1 cellular context compared by ENCODE assay signal in the genomic region with DNA sequence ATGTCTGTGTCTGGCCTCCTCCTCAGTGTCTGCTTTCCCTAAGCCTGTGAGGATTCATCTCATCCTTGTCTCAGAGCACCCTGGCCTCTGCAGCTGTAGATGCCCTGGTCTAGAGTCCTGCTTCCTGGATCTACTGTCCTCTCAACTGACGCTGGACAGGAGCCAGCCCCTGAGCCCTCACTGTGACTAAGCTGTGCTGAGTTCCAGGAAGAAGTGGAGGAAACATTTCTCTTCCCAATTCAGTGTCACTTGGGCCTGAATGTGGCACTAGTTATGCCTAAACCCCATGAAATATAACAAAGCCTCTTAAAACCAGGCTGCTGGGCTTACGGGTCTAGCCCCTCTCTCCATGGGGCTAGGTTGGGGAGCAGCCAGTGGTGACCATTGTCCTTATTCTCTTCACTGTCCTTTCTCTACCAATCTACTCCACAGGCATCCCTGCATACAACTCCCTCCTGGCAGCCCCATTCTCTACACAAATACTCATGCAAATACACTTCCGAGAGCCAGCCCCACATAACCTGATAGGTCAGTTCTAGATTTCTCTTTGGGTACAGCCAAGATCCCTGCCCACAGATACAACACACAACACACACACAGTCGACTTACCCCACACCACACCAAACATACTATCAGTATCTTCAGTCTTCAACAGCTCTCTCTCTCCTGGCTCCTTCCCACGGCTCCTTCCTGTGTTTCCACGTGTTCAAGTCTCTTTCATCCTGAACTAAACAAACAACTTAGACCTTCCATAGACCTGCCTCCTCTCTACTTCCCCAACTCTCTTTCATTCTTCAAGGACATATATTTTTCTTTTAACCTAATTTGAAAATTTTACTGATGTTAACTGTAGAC.
A peak's percentile ranks its signal among the peaks of the same experiment; 100 is the strongest.
TF ChIP-seq lines count a peak whose summit lies in the region.

No MANE protein-coding gene starts in this region.

TF ChIP-seq in K562, 482 proteins besides CTCF, POLR2A, EP300 and RAD21 (continued from another document and continues in another):
- TF ChIP-seq, protein P1, sequence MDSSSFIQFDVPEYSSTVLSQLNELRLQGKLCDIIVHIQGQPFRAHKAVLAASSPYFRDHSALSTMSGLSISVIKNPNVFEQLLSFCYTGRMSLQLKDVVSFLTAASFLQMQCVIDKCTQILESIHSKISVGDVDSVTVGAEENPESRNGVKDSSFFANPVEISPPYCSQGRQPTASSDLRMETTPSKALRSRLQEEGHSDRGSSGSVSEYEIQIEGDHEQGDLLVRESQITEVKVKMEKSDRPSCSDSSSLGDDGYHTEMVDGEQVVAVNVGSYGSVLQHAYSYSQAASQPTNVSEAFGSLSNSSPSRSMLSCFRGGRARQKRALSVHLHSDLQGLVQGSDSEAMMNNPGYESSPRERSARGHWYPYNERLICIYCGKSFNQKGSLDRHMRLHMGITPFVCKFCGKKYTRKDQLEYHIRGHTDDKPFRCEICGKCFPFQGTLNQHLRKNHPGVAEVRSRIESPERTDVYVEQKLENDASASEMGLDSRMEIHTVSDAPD (CRISPR knock-in tag; IDR thresholded peaks at IDR 0.05): no peak
- TF ChIP-seq ZC3H4 (CRISPR knock-in tag; IDR thresholded peaks at IDR 0.05; ENCODE audit: borderline replicate concordance): no peak
- TF ChIP-seq ZNF224 (CRISPR knock-in tag; IDR thresholded peaks at IDR 0.05): no peak
- TF ChIP-seq, protein P2, sequence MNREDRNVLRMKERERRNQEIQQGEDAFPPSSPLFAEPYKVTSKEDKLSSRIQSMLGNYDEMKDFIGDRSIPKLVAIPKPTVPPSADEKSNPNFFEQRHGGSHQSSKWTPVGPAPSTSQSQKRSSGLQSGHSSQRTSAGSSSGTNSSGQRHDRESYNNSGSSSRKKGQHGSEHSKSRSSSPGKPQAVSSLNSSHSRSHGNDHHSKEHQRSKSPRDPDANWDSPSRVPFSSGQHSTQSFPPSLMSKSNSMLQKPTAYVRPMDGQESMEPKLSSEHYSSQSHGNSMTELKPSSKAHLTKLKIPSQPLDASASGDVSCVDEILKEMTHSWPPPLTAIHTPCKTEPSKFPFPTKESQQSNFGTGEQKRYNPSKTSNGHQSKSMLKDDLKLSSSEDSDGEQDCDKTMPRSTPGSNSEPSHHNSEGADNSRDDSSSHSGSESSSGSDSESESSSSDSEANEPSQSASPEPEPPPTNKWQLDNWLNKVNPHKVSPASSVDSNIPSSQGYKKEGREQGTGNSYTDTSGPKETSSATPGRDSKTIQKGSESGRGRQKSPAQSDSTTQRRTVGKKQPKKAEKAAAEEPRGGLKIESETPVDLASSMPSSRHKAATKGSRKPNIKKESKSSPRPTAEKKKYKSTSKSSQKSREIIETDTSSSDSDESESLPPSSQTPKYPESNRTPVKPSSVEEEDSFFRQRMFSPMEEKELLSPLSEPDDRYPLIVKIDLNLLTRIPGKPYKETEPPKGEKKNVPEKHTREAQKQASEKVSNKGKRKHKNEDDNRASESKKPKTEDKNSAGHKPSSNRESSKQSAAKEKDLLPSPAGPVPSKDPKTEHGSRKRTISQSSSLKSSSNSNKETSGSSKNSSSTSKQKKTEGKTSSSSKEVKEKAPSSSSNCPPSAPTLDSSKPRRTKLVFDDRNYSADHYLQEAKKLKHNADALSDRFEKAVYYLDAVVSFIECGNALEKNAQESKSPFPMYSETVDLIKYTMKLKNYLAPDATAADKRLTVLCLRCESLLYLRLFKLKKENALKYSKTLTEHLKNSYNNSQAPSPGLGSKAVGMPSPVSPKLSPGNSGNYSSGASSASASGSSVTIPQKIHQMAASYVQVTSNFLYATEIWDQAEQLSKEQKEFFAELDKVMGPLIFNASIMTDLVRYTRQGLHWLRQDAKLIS (CRISPR knock-in tag; IDR thresholded peaks at IDR 0.05): no peak
- peak; percentile 93 for TF ChIP-seq CTBP1 (IDR thresholded peaks at IDR 0.05; ENCODE audit: borderline replicate concordance)
- TF ChIP-seq, protein P3, sequence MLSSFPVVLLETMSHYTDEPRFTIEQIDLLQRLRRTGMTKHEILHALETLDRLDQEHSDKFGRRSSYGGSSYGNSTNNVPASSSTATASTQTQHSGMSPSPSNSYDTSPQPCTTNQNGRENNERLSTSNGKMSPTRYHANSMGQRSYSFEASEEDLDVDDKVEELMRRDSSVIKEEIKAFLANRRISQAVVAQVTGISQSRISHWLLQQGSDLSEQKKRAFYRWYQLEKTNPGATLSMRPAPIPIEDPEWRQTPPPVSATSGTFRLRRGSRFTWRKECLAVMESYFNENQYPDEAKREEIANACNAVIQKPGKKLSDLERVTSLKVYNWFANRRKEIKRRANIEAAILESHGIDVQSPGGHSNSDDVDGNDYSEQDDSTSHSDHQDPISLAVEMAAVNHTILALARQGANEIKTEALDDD (IDR thresholded peaks at IDR 0.05): peak; percentile 42
- TF ChIP-seq, protein P4, sequence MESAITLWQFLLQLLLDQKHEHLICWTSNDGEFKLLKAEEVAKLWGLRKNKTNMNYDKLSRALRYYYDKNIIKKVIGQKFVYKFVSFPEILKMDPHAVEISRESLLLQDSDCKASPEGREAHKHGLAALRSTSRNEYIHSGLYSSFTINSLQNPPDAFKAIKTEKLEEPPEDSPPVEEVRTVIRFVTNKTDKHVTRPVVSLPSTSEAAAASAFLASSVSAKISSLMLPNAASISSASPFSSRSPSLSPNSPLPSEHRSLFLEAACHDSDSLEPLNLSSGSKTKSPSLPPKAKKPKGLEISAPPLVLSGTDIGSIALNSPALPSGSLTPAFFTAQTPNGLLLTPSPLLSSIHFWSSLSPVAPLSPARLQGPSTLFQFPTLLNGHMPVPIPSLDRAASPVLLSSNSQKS (CRISPR knock-in tag; IDR thresholded peaks at IDR 0.05): no peak
- TF ChIP-seq, protein P5, sequence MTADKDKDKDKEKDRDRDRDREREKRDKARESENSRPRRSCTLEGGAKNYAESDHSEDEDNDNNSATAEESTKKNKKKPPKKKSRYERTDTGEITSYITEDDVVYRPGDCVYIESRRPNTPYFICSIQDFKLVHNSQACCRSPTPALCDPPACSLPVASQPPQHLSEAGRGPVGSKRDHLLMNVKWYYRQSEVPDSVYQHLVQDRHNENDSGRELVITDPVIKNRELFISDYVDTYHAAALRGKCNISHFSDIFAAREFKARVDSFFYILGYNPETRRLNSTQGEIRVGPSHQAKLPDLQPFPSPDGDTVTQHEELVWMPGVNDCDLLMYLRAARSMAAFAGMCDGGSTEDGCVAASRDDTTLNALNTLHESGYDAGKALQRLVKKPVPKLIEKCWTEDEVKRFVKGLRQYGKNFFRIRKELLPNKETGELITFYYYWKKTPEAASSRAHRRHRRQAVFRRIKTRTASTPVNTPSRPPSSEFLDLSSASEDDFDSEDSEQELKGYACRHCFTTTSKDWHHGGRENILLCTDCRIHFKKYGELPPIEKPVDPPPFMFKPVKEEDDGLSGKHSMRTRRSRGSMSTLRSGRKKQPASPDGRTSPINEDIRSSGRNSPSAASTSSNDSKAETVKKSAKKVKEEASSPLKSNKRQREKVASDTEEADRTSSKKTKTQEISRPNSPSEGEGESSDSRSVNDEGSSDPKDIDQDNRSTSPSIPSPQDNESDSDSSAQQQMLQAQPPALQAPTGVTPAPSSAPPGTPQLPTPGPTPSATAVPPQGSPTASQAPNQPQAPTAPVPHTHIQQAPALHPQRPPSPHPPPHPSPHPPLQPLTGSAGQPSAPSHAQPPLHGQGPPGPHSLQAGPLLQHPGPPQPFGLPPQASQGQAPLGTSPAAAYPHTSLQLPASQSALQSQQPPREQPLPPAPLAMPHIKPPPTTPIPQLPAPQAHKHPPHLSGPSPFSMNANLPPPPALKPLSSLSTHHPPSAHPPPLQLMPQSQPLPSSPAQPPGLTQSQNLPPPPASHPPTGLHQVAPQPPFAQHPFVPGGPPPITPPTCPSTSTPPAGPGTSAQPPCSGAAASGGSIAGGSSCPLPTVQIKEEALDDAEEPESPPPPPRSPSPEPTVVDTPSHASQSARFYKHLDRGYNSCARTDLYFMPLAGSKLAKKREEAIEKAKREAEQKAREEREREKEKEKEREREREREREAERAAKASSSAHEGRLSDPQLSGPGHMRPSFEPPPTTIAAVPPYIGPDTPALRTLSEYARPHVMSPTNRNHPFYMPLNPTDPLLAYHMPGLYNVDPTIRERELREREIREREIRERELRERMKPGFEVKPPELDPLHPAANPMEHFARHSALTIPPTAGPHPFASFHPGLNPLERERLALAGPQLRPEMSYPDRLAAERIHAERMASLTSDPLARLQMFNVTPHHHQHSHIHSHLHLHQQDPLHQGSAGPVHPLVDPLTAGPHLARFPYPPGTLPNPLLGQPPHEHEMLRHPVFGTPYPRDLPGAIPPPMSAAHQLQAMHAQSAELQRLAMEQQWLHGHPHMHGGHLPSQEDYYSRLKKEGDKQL (CRISPR knock-in tag; IDR thresholded peaks at IDR 0.05; ENCODE audit: borderline replicate concordance): no peak
- TF ChIP-seq ZSCAN32 (CRISPR knock-in tag; IDR thresholded peaks at IDR 0.05): no peak
- TF ChIP-seq, protein P6, sequence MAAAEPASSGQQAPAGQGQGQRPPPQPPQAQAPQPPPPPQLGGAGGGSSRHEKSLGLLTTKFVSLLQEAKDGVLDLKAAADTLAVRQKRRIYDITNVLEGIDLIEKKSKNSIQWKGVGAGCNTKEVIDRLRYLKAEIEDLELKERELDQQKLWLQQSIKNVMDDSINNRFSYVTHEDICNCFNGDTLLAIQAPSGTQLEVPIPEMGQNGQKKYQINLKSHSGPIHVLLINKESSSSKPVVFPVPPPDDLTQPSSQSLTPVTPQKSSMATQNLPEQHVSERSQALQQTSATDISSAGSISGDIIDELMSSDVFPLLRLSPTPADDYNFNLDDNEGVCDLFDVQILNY (CRISPR knock-in tag; IDR thresholded peaks at IDR 0.05): no peak
- TF ChIP-seq, protein P7, sequence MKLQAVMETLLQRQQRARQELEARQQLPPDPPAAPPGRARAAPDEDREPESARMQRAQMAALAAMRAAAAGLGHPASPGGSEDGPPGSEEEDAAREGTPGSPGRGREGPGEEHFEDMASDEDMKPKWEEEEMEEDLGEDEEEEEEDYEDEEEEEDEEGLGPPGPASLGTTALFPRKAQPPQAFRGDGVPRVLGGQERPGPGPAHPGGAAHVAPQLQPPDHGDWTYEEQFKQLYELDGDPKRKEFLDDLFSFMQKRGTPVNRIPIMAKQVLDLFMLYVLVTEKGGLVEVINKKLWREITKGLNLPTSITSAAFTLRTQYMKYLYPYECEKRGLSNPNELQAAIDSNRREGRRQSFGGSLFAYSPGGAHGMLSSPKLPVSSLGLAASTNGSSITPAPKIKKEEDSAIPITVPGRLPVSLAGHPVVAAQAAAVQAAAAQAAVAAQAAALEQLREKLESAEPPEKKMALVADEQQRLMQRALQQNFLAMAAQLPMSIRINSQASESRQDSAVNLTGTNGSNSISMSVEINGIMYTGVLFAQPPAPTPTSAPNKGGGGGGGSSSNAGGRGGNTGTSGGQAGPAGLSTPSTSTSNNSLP (IDR thresholded peaks at IDR 0.05; ENCODE audit: borderline replicate concordance, low read depth, low read length): no peak
- no peak for TF ChIP-seq RBM22 (IDR thresholded peaks at IDR 0.05; ENCODE audit: low read depth, low read length, poor library complexity, severe bottlenecking)
- TF ChIP-seq ATF7 (IDR thresholded peaks at IDR 0.05): peak; percentile 26
- no peak for TF ChIP-seq STAT5B (CRISPR knock-in tag; IDR thresholded peaks at IDR 0.05)
- TF ChIP-seq CEBPG (CRISPR knock-in tag; IDR thresholded peaks at IDR 0.05): no peak
- no peak for TF ChIP-seq CEBPG (tag; conservative IDR thresholded peaks at IDR 0.05 in 1 of 2, IDR thresholded peaks at IDR 0.05 in 1 of 2)
- no peak for TF ChIP-seq JUNB (CRISPR knock-in tag; conservative IDR thresholded peaks at IDR 0.05)
- peak; percentile 72 for TF ChIP-seq FOSL1 (tag; conservative IDR thresholded peaks at IDR 0.05)
- no peak for TF ChIP-seq SRSF3 (IDR thresholded peaks at IDR 0.05; ENCODE audit: insufficient read depth, low read length)
- no peak for TF ChIP-seq TSC22D4 (tag; IDR thresholded peaks at IDR 0.05)
- TF ChIP-seq NEUROD1 (IDR thresholded peaks at IDR 0.05; ENCODE audit: borderline replicate concordance, low read depth, low read length, partially characterized antibody): no peak
- TF ChIP-seq, protein P8, sequence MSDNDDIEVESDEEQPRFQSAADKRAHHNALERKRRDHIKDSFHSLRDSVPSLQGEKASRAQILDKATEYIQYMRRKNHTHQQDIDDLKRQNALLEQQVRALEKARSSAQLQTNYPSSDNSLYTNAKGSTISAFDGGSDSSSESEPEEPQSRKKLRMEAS (CRISPR knock-in tag; IDR thresholded peaks at IDR 0.05): no peak
- no peak for TF ChIP-seq SIRT6 (IDR thresholded peaks at IDR 0.05; ENCODE audit: low read depth, low read length)
- no peak for TF ChIP-seq ZNF699 (CRISPR knock-in tag; IDR thresholded peaks at IDR 0.05; ENCODE audit: insufficient replicate concordance)
- TF ChIP-seq EZH2 (IDR thresholded peaks at IDR 0.05; ENCODE audit: borderline replicate concordance, low read depth, low read length): no peak
- no peak for TF ChIP-seq DACH1 (IDR thresholded peaks at IDR 0.05; ENCODE audit: partially characterized antibody)
